ENCODE assay signal across 5 cellular contexts in the genomic region with DNA sequence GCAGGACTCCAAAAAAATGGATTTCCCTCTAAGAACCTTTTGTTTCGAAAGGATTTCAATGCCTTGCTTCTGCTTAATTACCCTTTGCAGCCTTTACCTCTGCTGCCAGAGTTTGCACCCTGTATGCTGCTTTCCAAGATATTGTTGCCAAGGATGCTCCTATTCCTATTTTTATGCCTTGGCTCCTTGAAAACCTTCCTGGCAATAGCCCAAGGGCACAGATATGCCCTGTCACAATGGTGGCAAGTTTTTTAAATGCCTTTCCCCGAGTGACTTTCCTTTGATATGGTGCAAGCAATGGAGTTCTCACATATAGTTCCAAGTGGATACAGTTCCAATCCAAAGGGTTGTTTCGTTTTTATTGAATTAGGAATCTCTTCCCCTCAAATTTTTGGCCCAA.
"Had no signal": no experiment of that assay in that cellular context is flagged by ENCODE, and none has a peak within 500 bp of the region (broad histone marks: within the 10 kb centered on the region; RNA-seq: fewer than 3 reads in every experiment).

No MANE protein-coding gene starts in this region.

- DNase-seq: H9, HCEC 1CT had no signal

- H3K27ac ChIP-seq: HL-60 had no signal

- H3K4me3 ChIP-seq: GM23338 had no signal

- ATAC-seq: GM23338, HepG2 had no signal
